In genomic region chr2:176679306-176679705, GRCh38 we compare ENCODE assay signal across 1 cellular context.
TF ChIP-seq lines count a peak whose summit lies in the region.

No MANE protein-coding gene starts in this region.

TF ChIP-seq in liver, 16 proteins besides CTCF, POLR2A, EP300 and RAD21 (continued from another document):
- TF ChIP-seq GABPA (IDR thresholded peaks at IDR 0.05 in 1 of 2, conservative IDR thresholded peaks at IDR 0.05 in 1 of 2) (no peak), HNF4G (IDR thresholded peaks at IDR 0.05) (no peak), TAF1 (conservative IDR thresholded peaks at IDR 0.05) (no peak), FOXA2 (IDR thresholded peaks at IDR 0.05) (no peak), MAX (IDR thresholded peaks at IDR 0.05) (no peak)
